21 cellular contexts compared by ENCODE assay signal in genomic region chr16:50430076-50430475, GRCh38.
"Had no signal": no experiment of that assay in that cellular context is flagged by ENCODE, and none has a peak within 500 bp of the region (broad histone marks: within the 10 kb centered on the region; RNA-seq: fewer than 3 reads in every experiment).

No MANE protein-coding gene starts in this region.

- DNase-seq: cortex of kidney; dorsolateral prefrontal cortex; effector CD8-positive, alpha-beta T cell; foreskin keratinocyte; left ventricle myocardium inferior; lower lobe of right lung; mesenchymal stem cell; midbrain; nucleus accumbens; ovary; right cardiac atrium; small intestine; stimulated activated CD4-positive, alpha-beta T cell treated with anti-CD3 and anti-CD28 coated beads, Interleukin-12 subunit alpha, Interleukin-12 subunit beta, amount 100 ng/mL, for 4 hours; stimulated activated naive CD4-positive, alpha-beta T cell; thyroid gland; upper lobe of left lung; uterus had no signal

- H3K79me2 ChIP-seq: hepatocyte had no signal

- H3K4me3 ChIP-seq: dorsolateral prefrontal cortex, hepatocyte, left ventricle myocardium inferior, lower lobe of right lung, neural progenitor cell, ovary, thyroid gland, upper lobe of left lung, uterus had no signal

- FAIRE-seq: islet of Langerhans, small intestine had no signal

- H3K27me3 ChIP-seq: hepatocyte, neural progenitor cell, ovary, thyroid gland, upper lobe of left lung, uterus had no signal

- H2AFZ ChIP-seq: hepatocyte, neural progenitor cell had no signal

- H3K27ac Mint-ChIP-seq: natural killer cell treated with Interleukin-12 subunit alpha and Interleukin-12 subunit beta and Interleukin-15 and Interleukin-18, amount 100 ng/mL, for 72 hours; neural progenitor cell had no signal

- H3K9me3 ChIP-seq: left ventricle myocardium inferior, lower lobe of right lung, ovary, thyroid gland, upper lobe of left lung, uterus had no signal

- H3K27ac ChIP-seq: dorsolateral prefrontal cortex, foreskin keratinocyte, hepatocyte, left ventricle myocardium inferior, lower lobe of right lung, neural progenitor cell, ovary, thyroid gland, upper lobe of left lung, uterus had no signal

- H3K4me2 ChIP-seq: hepatocyte, neural progenitor cell had no signal

- H3K36me3 Mint-ChIP-seq: natural killer cell treated with Interleukin-12 subunit alpha and Interleukin-12 subunit beta and Interleukin-15 and Interleukin-18, amount 100 ng/mL, for 72 hours; neural progenitor cell had no signal

- H3K4me1 ChIP-seq: left ventricle myocardium inferior, lower lobe of right lung, neural progenitor cell, thyroid gland, upper lobe of left lung, uterus had no signal

- H3K4me3 Mint-ChIP-seq: natural killer cell treated with Interleukin-12 subunit alpha and Interleukin-12 subunit beta and Interleukin-15 and Interleukin-18, amount 100 ng/mL, for 72 hours; neural progenitor cell had no signal

- H3K9ac ChIP-seq: neural progenitor cell had no signal

- H3K9me3 Mint-ChIP-seq: natural killer cell treated with Interleukin-12 subunit alpha and Interleukin-12 subunit beta and Interleukin-15 and Interleukin-18, amount 100 ng/mL, for 72 hours had no signal

- H3K36me3 ChIP-seq: left ventricle myocardium inferior, lower lobe of right lung, neural progenitor cell, ovary, thyroid gland, upper lobe of left lung, uterus had no signal
